In the genomic region with DNA sequence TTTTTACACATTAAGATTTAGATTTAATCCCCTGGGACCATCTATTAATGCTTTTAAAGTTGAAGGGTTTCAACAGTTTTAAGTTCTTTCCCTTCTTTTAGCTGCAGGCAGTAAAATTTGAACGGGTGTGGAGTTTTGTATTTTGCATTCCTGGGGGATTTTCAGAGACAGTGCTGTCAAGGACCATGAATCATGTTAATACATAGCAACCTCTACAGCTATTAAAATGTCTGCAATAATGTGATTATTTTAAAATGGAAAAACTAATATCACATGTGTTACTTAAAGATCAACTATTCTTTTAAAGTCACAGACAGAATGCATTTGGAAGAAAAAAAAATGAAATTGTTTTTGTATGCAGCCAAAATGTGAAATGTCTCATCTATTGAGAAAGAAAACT, we compare ENCODE assay signal across 22 cellular contexts. TPM values are rescaled to one million over a fixed set of nuclear protein-coding genes. Genes with fewer than 3 reads are reported as not detected.
"Had no signal": no experiment of that assay in that cellular context is flagged by ENCODE, and none has a peak within 500 bp of the region (broad histone marks: within the 10 kb centered on the region; RNA-seq: fewer than 3 reads in every experiment).

No MANE protein-coding gene starts in this region.

- H3K79me2 ChIP-seq: parathyroid adenoma had no signal

- H3K4me3 ChIP-seq: heart left ventricle, mucosa of descending colon, psoas muscle, right lobe of liver, spleen had no signal

- H3K4me1 ChIP-seq: parathyroid adenoma, psoas muscle, right lobe of liver, spleen had no signal

- H2AFZ ChIP-seq: parathyroid adenoma had no signal

- H3K36me3 ChIP-seq: heart left ventricle, right lobe of liver, spleen had no signal

- H3K9me3 ChIP-seq: heart left ventricle, mucosa of descending colon, psoas muscle, right lobe of liver, spleen had no signal

- DNase-seq: central memory CD4-positive, alpha-beta T cell; cortex of kidney; effector memory CD8-positive, alpha-beta T cell; heart left ventricle; hypothalamus; kidney glomerular epithelial cell; mammary epithelial cell; mucosa of descending colon; naive thymus-derived CD8-positive, alpha-beta T cell; occipital lobe; psoas muscle; right lobe of liver; spleen; stimulated activated CD4-positive, alpha-beta T cell treated with anti-CD3 and anti-CD28 coated beads, Interleukin-15, amount 100 ng/mL, for 24 hours; stimulated activated CD4-positive, alpha-beta T cell treated with anti-CD3 and anti-CD28 coated beads, Interleukin-1b, Interleukin-23, amount 100 ng/mL, for 48 hours; stimulated activated CD4-positive, alpha-beta T cell treated with anti-CD3 and anti-CD28 coated beads, Interleukin-4, amount 100 ng/mL, for 24 hours; stimulated activated naive B cell treated with anti-CD40 and anti-IgM and Interleukin-4, amounts not matched to agents 10 μg/mL and 1 μg/mL and 100 μg/mL, for 72 hours; stimulated activated naive CD8-positive, alpha-beta T cell treated with anti-CD3 and anti-CD28 coated beads, Interleukin-15, amount 100 ng/mL, for 72 hours; substantia nigra; trophoblast cell had no signal

- ATAC-seq: effector memory CD8-positive, alpha-beta T cell; heart left ventricle; left lobe of liver; mucosa of descending colon; naive thymus-derived CD8-positive, alpha-beta T cell; psoas muscle; right lobe of liver; stimulated activated naive B cell treated with anti-CD40 and anti-IgM and Interleukin-4, amounts not matched to agents 10 μg/mL and 1 μg/mL and 100 μg/mL, for 72 hours; stimulated activated naive CD8-positive, alpha-beta T cell treated with anti-CD3 and anti-CD28 coated beads, Interleukin-15, amount 100 ng/mL, for 72 hours had no signal

- H3K27me3 ChIP-seq: heart left ventricle had no signal

- H3K27ac ChIP-seq: heart left ventricle, parathyroid adenoma, psoas muscle, right lobe of liver, spleen had no signal

- H3K9ac ChIP-seq: parathyroid adenoma had no signal

RNA-seq across cellular contexts. Expression of a gene that starts 21.5 kb away (rescaled TPM):
- polyA plus RNA-seq: naive thymus-derived CD8-positive, alpha-beta T cell had no signal
